ENCODE assay signal across 8 cellular contexts in the genomic region with DNA sequence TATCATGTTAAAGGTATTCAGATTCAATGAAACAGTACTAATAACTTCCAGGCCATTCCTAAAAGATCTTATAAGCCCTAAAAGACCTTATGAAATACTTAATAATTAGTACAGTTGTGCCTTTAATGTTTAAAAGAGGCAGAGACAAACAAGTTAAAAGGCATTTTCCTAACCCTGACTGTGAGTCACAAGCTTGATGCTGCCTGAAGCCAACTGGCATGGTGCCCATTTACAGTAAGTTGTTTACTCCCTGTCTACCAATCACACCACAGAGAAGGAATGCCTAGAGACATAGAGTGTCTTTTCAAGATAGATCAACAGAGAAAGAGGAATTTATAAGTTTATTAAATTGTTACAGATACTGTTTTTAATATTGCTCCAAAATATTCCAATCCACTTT. TPM values are rescaled to one million over a fixed set of nuclear protein-coding genes. Genes with fewer than 3 reads are reported as not detected.
A peak's percentile ranks its signal among the peaks of the same experiment; 100 is the strongest.
DNase-seq lines count a peak whose midpoint lies in the region; ATAC-seq and TF ChIP-seq lines count a peak whose summit lies in the region.

No MANE protein-coding gene starts in this region.

- peaks cover 26 to 52% (median 28%) of the 10 kb centered on the region in 3 donors for H3K4me1 ChIP-seq in skeletal muscle tissue (ENCODE audit: control insufficient read depth in 3 of 3, insufficient read depth in 3 of 3, low read length in 3 of 3)
- no peaks in the 10 kb centered on the region for H3K4me1 ChIP-seq in Caco-2

- no peak overlapping the region for H3K4me3 ChIP-seq in skeletal muscle tissue (ENCODE audit: low read length in 3 of 3)
- no peak overlapping the region for H3K4me3 ChIP-seq in Caco-2 (ENCODE audit: low read depth, low read length)

- H3K4me3 Mint-ChIP-seq in activated T-helper 1 cell treated with anti-CD3 and anti-CD28 coated beads, Interleukin-12 subunit alpha, Interleukin-12 subunit beta, Interleukin-2, Interleukin-4 antibody, amounts not matched to agents 30 ng/mL and 10 ng/mL and 1 ng/mL, durations not matched to agents 14 hours and 24 hours and 36 hours = no peak overlapping the region
- no peak overlapping the region for H3K4me3 Mint-ChIP-seq in Caco-2 (ENCODE audit: unreplicated experiment)

- peaks cover 21% of the 10 kb centered on the region for H3K36me3 Mint-ChIP-seq in activated T-helper 1 cell treated with anti-CD3 and anti-CD28 coated beads, Interleukin-12 subunit alpha, Interleukin-12 subunit beta, Interleukin-2, Interleukin-4 antibody, amounts not matched to agents 30 ng/mL and 10 ng/mL and 1 ng/mL, durations not matched to agents 14 hours and 24 hours and 36 hours (ENCODE audit: low read depth)
- no peaks in the 10 kb centered on the region for H3K36me3 Mint-ChIP-seq in Caco-2 (ENCODE audit: insufficient read depth, unreplicated experiment)

- peaks cover 34% of the 10 kb centered on the region for H3K4me1 Mint-ChIP-seq in activated T-helper 1 cell treated with anti-CD3 and anti-CD28 coated beads, Interleukin-12 subunit alpha, Interleukin-12 subunit beta, Interleukin-2, Interleukin-4 antibody, amounts not matched to agents 30 ng/mL and 10 ng/mL and 1 ng/mL, durations not matched to agents 14 hours and 24 hours and 36 hours (ENCODE audit: low read depth)
- peaks cover 7% of the 10 kb centered on the region for H3K4me1 Mint-ChIP-seq in Caco-2 (ENCODE audit: low read depth, unreplicated experiment)

- POLR2A ChIA-PET in Caco-2 (lab: Charles Lee) = no interaction called here

- no peak overlapping the region for H3K9ac ChIP-seq in skeletal muscle tissue (ENCODE audit: low read depth in 1 of 3, low read length in 3 of 3)

- H3K27me3 Mint-ChIP-seq in activated T-helper 1 cell treated with anti-CD3 and anti-CD28 coated beads, Interleukin-12 subunit alpha, Interleukin-12 subunit beta, Interleukin-2, Interleukin-4 antibody, amounts not matched to agents 30 ng/mL and 10 ng/mL and 1 ng/mL, durations not matched to agents 14 hours and 24 hours and 36 hours (ENCODE audit: insufficient read depth) = no peaks in the 10 kb centered on the region
- no peaks in the 10 kb centered on the region for H3K27me3 Mint-ChIP-seq in Caco-2 (ENCODE audit: insufficient read depth, unreplicated experiment)

- H3K36me3 ChIP-seq in skeletal muscle tissue (ENCODE audit: control insufficient read depth in 3 of 3, insufficient read depth in 3 of 3, low read length in 3 of 3) = no peaks in the 10 kb centered on the region
- H3K36me3 ChIP-seq in Caco-2 (ENCODE audit: control insufficient read depth, insufficient read depth, low read length) = no peaks in the 10 kb centered on the region

- H3K27ac ChIP-seq in skeletal muscle tissue (ENCODE audit: low read depth, low read length) = peak overlapping the region; percentile 52

- no peak overlapping the region for H3K27ac Mint-ChIP-seq in activated T-helper 1 cell treated with anti-CD3 and anti-CD28 coated beads, Interleukin-12 subunit alpha, Interleukin-12 subunit beta, Interleukin-2, Interleukin-4 antibody, amounts not matched to agents 30 ng/mL and 10 ng/mL and 1 ng/mL, durations not matched to agents 14 hours and 24 hours and 36 hours
- no peak overlapping the region for H3K27ac Mint-ChIP-seq in Caco-2 (ENCODE audit: unreplicated experiment)

- TF ChIP-seq CTCF in Caco-2 (IDR thresholded peaks at IDR 0.05; ENCODE audit: insufficient read depth in 1 of 2, low read depth in 1 of 2, low read length in 1 of 2, severe bottlenecking in 1 of 2, unreplicated experiment in 1 of 2) = no peak

- no TSS peak for BruUV-seq in Caco-2 (replicated peaks; lab: Mats Ljungman, UMichigan)

- no peaks in the 10 kb centered on the region for H3K27me3 ChIP-seq in skeletal muscle tissue (ENCODE audit: control insufficient read depth in 3 of 3, insufficient read depth in 3 of 3, low read length in 3 of 3)
- no peaks in the 10 kb centered on the region for H3K27me3 ChIP-seq in Caco-2 (replicated peaks; ENCODE audit: control insufficient read depth, insufficient read depth, low read length)

- peak; percentile 85 for ATAC-seq in Right ventricle myocardium superior (ENCODE audit: poor library complexity)

- CTCF ChIA-PET in Caco-2 (lab: Charles Lee) = no interaction called here

- H3K9me3 Mint-ChIP-seq in activated T-helper 1 cell treated with anti-CD3 and anti-CD28 coated beads, Interleukin-12 subunit alpha, Interleukin-12 subunit beta, Interleukin-2, Interleukin-4 antibody, amounts not matched to agents 30 ng/mL and 10 ng/mL and 1 ng/mL, durations not matched to agents 14 hours and 24 hours and 36 hours = no peaks in the 10 kb centered on the region
- H3K9me3 Mint-ChIP-seq in Caco-2 (ENCODE audit: unreplicated experiment) = no peaks in the 10 kb centered on the region

- intact Hi-C loops in activated T-helper 1 cell treated with anti-CD3 and anti-CD28 coated beads, Interleukin-12 subunit alpha, Interleukin-12 subunit beta, Interleukin-2, Interleukin-4 antibody, amounts not matched to agents 30 ng/mL and 10 ng/mL and 1 ng/mL, durations not matched to agents 14 hours and 24 hours and 36 hours (cut with micrococcal nuclease) = no loop called here
- intact Hi-C loops in Right ventricle myocardium superior (cut with DNase I) (no loop called here), Caco-2 (cut with micrococcal nuclease; ENCODE audit: unreplicated experiment) (no loop called here)

- DNase-seq in activated T-helper 1 cell treated with Interleukin-2 at 50 U/mL for 16 hours (ENCODE audit: low read depth) (peak; percentile 42), NCI-H510A (lab: John Stamatoyannopoulos, UW) (peak; percentile 55), Right ventricle myocardium superior (peak; percentile 50), Caco-2 (no peak), mesenteric fat pad (ENCODE audit: low spot score) (no peak)
- DNase-seq in activated T-helper 1 cell treated with anti-CD3 and anti-CD28 coated beads, Interleukin-12 subunit alpha, Interleukin-12 subunit beta, Interleukin-2, Interleukin-4 antibody, amounts not matched to agents 30 ng/mL and 10 ng/mL and 1 ng/mL, durations not matched to agents 14 hours and 24 hours and 36 hours (ENCODE audit: low spot score) = no peak
- DNase-seq in activated gamma-delta T cell treated with anti-CD3 and anti-CD28 coated beads, Interleukin-2, amount 50 U/mL, for 16 hours (ENCODE audit: low read depth) = peak; percentile 24

- H3K9me3 ChIP-seq in skeletal muscle tissue (ENCODE audit: control insufficient read depth in 3 of 3, low read length in 3 of 3) = no peaks in the 10 kb centered on the region
- no peaks in the 10 kb centered on the region for H3K9me3 ChIP-seq in Caco-2

RNA-seq across cellular contexts. Expression of gene NR3C1, which starts 47.8 kb away (rescaled TPM):
- total RNA-seq in activated T-helper 1 cell treated with anti-CD3 and anti-CD28 coated beads, Interleukin-12 subunit alpha, Interleukin-12 subunit beta, Interleukin-2, Interleukin-4 antibody, amounts not matched to agents 30 ng/mL and 10 ng/mL and 1 ng/mL, durations not matched to agents 14 hours and 24 hours and 36 hours = 62.7 TPM in 2 replicates
- total RNA-seq in Right ventricle myocardium superior (48.9 TPM), skeletal muscle tissue (76.7 TPM), Caco-2 (2022) (15.4 and 17.5 TPM in 2 replicates), mesenteric fat pad (116 TPM)

Comparison
In these comparisons a context has a peak if more than half of its experiments do, and no peak if none do; other contexts are left out.
1. DNase-seq: peak in activated T-helper 1 cell treated with Interleukin-2 at 50 U/mL for 16 hours (single experiment), NCI-H510A (single experiment), activated gamma-delta T cell treated with anti-CD3 and anti-CD28 coated beads, Interleukin-2, amount 50 U/mL, for 16 hours (single experiment) and Right ventricle myocardium superior (single experiment); none in activated T-helper 1 cell treated with anti-CD3 and anti-CD28 coated beads, Interleukin-12 subunit alpha, Interleukin-12 subunit beta, Interleukin-2, Interleukin-4 antibody, amounts not matched to agents 30 ng/mL and 10 ng/mL and 1 ng/mL, durations not matched to agents 14 hours and 24 hours and 36 hours (single experiment), Caco-2 (0 of 2) and mesenteric fat pad (single experiment).